In the genomic region with DNA sequence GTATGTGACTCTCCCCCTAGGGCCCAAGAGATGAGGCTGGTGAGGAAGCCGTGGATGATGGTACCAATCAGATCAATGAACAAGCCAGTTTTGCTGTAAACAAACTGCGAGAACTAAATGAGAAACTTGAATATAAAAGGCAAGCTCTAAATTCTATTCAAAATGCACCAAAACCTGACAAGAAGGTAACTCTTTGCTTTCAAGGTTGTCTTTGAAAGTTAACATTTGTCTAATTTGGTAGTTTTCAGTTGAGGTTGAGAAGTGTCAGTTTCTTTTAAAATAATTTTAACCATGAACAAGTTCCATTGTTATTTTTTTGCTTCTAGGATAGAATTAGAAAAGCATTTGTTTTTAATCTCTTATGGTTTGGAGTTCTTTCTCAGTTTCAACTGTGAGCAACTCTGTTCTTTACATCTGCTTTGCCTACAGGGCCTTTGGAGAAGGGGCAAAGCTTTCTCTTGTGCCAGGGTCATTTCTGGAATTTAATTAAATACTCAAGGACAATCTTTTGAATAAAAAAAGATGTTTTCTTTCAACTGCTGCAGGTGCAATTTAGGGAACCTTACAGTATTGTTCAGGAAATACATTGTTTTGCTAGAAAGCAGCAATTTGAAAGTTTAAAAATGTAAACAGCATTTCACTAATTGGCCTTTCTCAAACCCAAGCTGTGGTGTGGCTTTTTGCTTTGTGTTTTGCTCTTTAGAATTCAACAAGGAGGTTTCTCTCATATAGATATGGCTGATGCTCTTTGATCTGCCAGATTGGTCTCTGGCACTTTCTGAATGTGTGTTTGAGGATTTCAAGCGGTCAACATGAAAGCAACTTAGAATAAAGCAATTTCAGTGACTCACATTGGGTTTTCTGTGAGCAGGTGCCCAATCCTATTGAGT, we compare ENCODE assay signal across 1 cellular context.
TF ChIP-seq lines count a peak whose summit lies in the region.

No MANE protein-coding gene starts in this region.

TF ChIP-seq in GM12878, 131 proteins besides CTCF, POLR2A, EP300 and RAD21 (continued from another document and continues in another):
- peak; percentile 15 for TF ChIP-seq SKIL (IDR thresholded peaks at IDR 0.05; ENCODE audit: low read depth, poor library complexity, severe bottlenecking)
- no peak for TF ChIP-seq SUPT20H (IDR thresholded peaks at IDR 0.05; ENCODE audit: borderline replicate concordance, control insufficient read depth, low read depth, low read length)
- peak in 1 of 2 experiments; percentile 55; a peak in 1 of 4 replicates for TF ChIP-seq ETV6 (conservative IDR thresholded peaks at IDR 0.05 in 1 of 2, IDR thresholded peaks at IDR 0.05 in 1 of 2; ENCODE audit: borderline replicate concordance in 1 of 2, low read depth in 1 of 2)
- TF ChIP-seq NR2C2 (IDR thresholded peaks at IDR 0.05; ENCODE audit: borderline replicate concordance, control insufficient read depth, insufficient read length, low read depth) = no peak
- TF ChIP-seq CREB1 (IDR thresholded peaks at IDR 0.05; ENCODE audit: low read depth) = 0 out of 2 replicates have a peak, but pooled peaks have one; percentile 18
- TF ChIP-seq GABPA (IDR thresholded peaks at IDR 0.05; ENCODE audit: low read depth) = 0 out of 2 replicates have a peak, but pooled peaks have one; percentile 5
- TF ChIP-seq RUNX3 (IDR thresholded peaks at IDR 0.05; ENCODE audit: low read length) = peak; percentile 91
- peak; percentile 76; the same call in 1 of the 2 replicates for TF ChIP-seq ZBED1 (IDR thresholded peaks at IDR 0.05; ENCODE audit: borderline replicate concordance)
- peak; percentile 59; the same call in 1 of the 2 replicates for TF ChIP-seq DPF2 (IDR thresholded peaks at IDR 0.05)
- TF ChIP-seq NFIC (IDR thresholded peaks at IDR 0.05; ENCODE audit: low read depth, low read length) = peak; percentile 83
- no peak for TF ChIP-seq SP1 (IDR thresholded peaks at IDR 0.05; ENCODE audit: low read depth, low read length)
- no peak; the same call in 1 of the 2 replicates for TF ChIP-seq RAD51 (IDR thresholded peaks at IDR 0.05)
- TF ChIP-seq MXI1 (IDR thresholded peaks at IDR 0.05; ENCODE audit: low read depth, low read length) = no peak
- TF ChIP-seq HDAC6 (IDR thresholded peaks at IDR 0.05; ENCODE audit: unreplicated experiment) = no peak
- TF ChIP-seq IKZF1 (conservative IDR thresholded peaks at IDR 0.05) = peak; percentile 25; the same call in 1 of the 2 replicates
- no peak for TF ChIP-seq RBBP5 (conservative IDR thresholded peaks at IDR 0.05)
- peak; percentile 43; the same call in 1 of the 2 replicates for TF ChIP-seq CREM (IDR thresholded peaks at IDR 0.05; ENCODE audit: low read depth)
- peak; percentile 32; the same call in 1 of the 2 replicates for TF ChIP-seq PML (IDR thresholded peaks at IDR 0.05; ENCODE audit: low read length)
- TF ChIP-seq, protein P1, sequence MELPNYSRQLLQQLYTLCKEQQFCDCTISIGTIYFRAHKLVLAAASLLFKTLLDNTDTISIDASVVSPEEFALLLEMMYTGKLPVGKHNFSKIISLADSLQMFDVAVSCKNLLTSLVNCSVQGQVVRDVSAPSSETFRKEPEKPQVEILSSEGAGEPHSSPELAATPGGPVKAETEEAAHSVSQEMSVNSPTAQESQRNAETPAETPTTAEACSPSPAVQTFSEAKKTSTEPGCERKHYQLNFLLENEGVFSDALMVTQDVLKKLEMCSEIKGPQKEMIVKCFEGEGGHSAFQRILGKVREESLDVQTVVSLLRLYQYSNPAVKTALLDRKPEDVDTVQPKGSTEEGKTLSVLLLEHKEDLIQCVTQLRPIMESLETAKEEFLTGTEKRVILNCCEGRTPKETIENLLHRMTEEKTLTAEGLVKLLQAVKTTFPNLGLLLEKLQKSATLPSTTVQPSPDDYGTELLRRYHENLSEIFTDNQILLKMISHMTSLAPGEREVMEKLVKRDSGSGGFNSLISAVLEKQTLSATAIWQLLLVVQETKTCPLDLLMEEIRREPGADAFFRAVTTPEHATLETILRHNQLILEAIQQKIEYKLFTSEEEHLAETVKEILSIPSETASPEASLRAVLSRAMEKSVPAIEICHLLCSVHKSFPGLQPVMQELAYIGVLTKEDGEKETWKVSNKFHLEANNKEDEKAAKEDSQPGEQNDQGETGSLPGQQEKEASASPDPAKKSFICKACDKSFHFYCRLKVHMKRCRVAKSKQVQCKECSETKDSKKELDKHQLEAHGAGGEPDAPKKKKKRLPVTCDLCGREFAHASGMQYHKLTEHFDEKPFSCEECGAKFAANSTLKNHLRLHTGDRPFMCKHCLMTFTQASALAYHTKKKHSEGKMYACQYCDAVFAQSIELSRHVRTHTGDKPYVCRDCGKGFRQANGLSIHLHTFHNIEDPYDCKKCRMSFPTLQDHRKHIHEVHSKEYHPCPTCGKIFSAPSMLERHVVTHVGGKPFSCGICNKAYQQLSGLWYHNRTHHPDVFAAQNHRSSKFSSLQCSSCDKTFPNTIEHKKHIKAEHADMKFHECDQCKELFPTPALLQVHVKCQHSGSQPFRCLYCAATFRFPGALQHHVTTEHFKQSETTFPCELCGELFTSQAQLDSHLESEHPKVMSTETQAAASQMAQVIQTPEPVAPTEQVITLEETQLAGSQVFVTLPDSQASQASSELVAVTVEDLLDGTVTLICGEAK (IDR thresholded peaks at IDR 0.05; ENCODE audit: borderline replicate concordance) = no peak
- no peak for TF ChIP-seq ATF7 (IDR thresholded peaks at IDR 0.05; ENCODE audit: low read depth)
- 0 out of 2 replicates have a peak, but pooled peaks have one; percentile 25 for TF ChIP-seq MYB (IDR thresholded peaks at IDR 0.05; ENCODE audit: borderline replicate concordance, low read depth, low read length)
- no peak for TF ChIP-seq KLF5 (IDR thresholded peaks at IDR 0.05; ENCODE audit: partially characterized antibody)
- peak; percentile 35; the same call in 1 of the 2 replicates for TF ChIP-seq YY1 (IDR thresholded peaks at IDR 0.05; ENCODE audit: low read depth, low read length)
- no peak for TF ChIP-seq ZBTB4 (CRISPR knock-in tag; IDR thresholded peaks at IDR 0.05)
- TF ChIP-seq ESRRA (IDR thresholded peaks at IDR 0.05; ENCODE audit: low read length) = no peak
- TF ChIP-seq, protein P2, sequence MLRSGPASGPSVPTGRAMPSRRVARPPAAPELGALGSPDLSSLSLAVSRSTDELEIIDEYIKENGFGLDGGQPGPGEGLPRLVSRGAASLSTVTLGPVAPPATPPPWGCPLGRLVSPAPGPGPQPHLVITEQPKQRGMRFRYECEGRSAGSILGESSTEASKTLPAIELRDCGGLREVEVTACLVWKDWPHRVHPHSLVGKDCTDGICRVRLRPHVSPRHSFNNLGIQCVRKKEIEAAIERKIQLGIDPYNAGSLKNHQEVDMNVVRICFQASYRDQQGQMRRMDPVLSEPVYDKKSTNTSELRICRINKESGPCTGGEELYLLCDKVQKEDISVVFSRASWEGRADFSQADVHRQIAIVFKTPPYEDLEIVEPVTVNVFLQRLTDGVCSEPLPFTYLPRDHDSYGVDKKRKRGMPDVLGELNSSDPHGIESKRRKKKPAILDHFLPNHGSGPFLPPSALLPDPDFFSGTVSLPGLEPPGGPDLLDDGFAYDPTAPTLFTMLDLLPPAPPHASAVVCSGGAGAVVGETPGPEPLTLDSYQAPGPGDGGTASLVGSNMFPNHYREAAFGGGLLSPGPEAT (IDR thresholded peaks at IDR 0.05; ENCODE audit: low read depth) = 0 out of 2 replicates have a peak, but pooled peaks have one; percentile 16
- no peak; the same call in 1 of the 2 replicates for TF ChIP-seq JUND (IDR thresholded peaks at IDR 0.05; ENCODE audit: low read depth, low read length)
- peak; percentile 84 for TF ChIP-seq FOXM1 (IDR thresholded peaks at IDR 0.05; ENCODE audit: low read depth, low read length)
- TF ChIP-seq, protein P3, sequence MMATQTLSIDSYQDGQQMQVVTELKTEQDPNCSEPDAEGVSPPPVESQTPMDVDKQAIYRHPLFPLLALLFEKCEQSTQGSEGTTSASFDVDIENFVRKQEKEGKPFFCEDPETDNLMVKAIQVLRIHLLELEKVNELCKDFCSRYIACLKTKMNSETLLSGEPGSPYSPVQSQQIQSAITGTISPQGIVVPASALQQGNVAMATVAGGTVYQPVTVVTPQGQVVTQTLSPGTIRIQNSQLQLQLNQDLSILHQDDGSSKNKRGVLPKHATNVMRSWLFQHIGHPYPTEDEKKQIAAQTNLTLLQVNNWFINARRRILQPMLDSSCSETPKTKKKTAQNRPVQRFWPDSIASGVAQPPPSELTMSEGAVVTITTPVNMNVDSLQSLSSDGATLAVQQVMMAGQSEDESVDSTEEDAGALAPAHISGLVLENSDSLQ (IDR thresholded peaks at IDR 0.05) = peak; percentile 11; the same call in 1 of the 2 replicates
- 0 out of 2 replicates have a peak, but pooled peaks have one; percentile 16 for TF ChIP-seq TAF1 (IDR thresholded peaks at IDR 0.05; ENCODE audit: borderline replicate concordance, low read depth, low read length)
- TF ChIP-seq SMARCA5 (IDR thresholded peaks at IDR 0.05) = no peak
- no peak for TF ChIP-seq NR2C1 (IDR thresholded peaks at IDR 0.05)
- TF ChIP-seq IRF4 (IDR thresholded peaks at IDR 0.05; ENCODE audit: low read depth, low read length) = peak; percentile 75
- TF ChIP-seq BCL11A (IDR thresholded peaks at IDR 0.05; ENCODE audit: low read depth, low read length) = peak; percentile 67
- peak; percentile 78 for TF ChIP-seq JUNB (IDR thresholded peaks at IDR 0.05)
- no peak for TF ChIP-seq STAT1 (conservative IDR thresholded peaks at IDR 0.05)
- TF ChIP-seq KAT2A (conservative IDR thresholded peaks at IDR 0.05; ENCODE audit: control insufficient read depth, low read depth, low read length) = no peak
- TF ChIP-seq, protein P4, sequence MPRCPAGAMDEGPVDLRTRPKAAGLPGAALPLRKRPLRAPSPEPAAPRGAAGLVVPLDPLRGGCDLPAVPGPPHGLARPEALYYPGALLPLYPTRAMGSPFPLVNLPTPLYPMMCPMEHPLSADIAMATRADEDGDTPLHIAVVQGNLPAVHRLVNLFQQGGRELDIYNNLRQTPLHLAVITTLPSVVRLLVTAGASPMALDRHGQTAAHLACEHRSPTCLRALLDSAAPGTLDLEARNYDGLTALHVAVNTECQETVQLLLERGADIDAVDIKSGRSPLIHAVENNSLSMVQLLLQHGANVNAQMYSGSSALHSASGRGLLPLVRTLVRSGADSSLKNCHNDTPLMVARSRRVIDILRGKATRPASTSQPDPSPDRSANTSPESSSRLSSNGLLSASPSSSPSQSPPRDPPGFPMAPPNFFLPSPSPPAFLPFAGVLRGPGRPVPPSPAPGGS (IDR thresholded peaks at IDR 0.05; ENCODE audit: borderline replicate concordance, insufficient read depth, low read depth, low read length, poor library complexity, severe bottlenecking) = peak; percentile 50
- no peak for TF ChIP-seq IRF5 (IDR thresholded peaks at IDR 0.05; ENCODE audit: borderline replicate concordance)
- peak; percentile 10; the same call in 1 of the 3 replicates for TF ChIP-seq POU2F2 (IDR thresholded peaks at IDR 0.05; ENCODE audit: borderline replicate concordance, low read depth, low read length)
- no peak for TF ChIP-seq SIN3A (IDR thresholded peaks at IDR 0.05; ENCODE audit: low read depth, low read length)
- 0 out of 2 replicates have a peak, but pooled peaks have one; percentile 11 for TF ChIP-seq ZNF384 (IDR thresholded peaks at IDR 0.05; ENCODE audit: borderline replicate concordance, low read depth, low read length)
